9 cellular contexts compared by ENCODE assay signal in the genomic region with DNA sequence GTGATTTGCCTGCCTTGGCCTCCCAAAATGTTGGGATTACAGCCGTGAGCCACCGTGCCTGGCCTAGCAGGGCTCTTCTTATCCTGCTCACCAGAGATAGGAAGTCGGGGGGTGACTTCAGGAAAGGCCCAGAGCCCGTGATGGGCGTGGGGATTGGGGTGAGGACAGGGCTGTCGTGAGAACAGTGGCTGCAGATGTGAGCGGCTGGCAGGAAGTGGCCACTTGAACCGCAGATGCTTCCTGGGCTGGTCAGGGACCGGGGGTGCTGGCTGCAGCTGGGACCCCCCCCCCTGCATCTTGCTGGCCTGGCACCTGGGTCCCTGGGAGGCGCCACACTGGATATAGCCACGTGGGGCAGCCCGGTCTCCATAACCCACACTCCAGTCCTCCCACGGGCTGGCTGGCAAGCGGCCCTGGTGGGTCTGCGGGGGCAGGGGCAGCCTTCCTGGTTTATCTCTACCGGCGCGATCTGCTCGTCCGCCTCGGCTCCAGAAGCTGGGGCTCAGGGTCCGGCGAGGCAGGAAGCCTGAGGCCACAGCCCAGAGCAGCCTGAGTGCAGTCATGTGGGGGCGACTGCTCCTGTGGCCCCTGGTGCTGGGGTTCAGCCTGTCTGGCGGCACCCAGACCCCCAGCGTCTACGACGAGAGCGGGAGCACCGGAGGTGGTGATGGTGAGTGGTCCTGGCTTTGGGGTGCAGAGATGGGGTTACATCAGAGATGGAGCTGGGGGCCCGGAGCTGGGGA. TPM values are rescaled to one million over a fixed set of nuclear protein-coding genes. Genes with fewer than 3 reads are reported as not detected.
DNase-seq lines count a peak whose midpoint lies in the region; ATAC-seq and TF ChIP-seq lines count a peak whose summit lies in the region.
"Had no signal": no experiment of that assay in that cellular context is flagged by ENCODE, and none has a peak within 500 bp of the region (broad histone marks: within the 10 kb centered on the region; RNA-seq: fewer than 3 reads in every experiment).

A gene (plus strand): TSS at position 371 of the 743 bp plus-strand sequence. CDS start 191 bp downstream, at position 562.

- peaks cover 0 to 2% (median 1%) of the 10 kb centered on the region in 3 donors for H3K27me3 Mint-ChIP-seq in immature natural killer cell (ENCODE audit: low read depth in 3 of 3)
- H3K27me3 Mint-ChIP-seq in activated T-helper 2 cell treated with anti-CD3 and anti-CD28 coated beads, Interferon-gamma antibody, Interleukin-2, Interleukin-4, amounts not matched to agents 10 μg/mL and 5 μg/mL and 100 μg/mL, durations not matched to agents 14 hours and 24 hours and 36 hours (ENCODE audit: low read depth), result peaks cover 2% of the 10 kb centered on the region

- peak within 1 kb of the TSS in 4 of 6 donors; percentile 40 to 88 (median 58) for H3K27ac Mint-ChIP-seq in immature natural killer cell
- no peak within 1 kb of the TSS for H3K27ac Mint-ChIP-seq in activated T-helper 2 cell treated with anti-CD3 and anti-CD28 coated beads, Interferon-gamma antibody, Interleukin-2, Interleukin-4, amounts not matched to agents 10 μg/mL and 5 μg/mL and 100 μg/mL, durations not matched to agents 14 hours and 24 hours and 36 hours

- H3K4me1 Mint-ChIP-seq in immature natural killer cell, result peaks cover 36 to 38% of the 10 kb centered on the region in 2 donors
- H3K4me1 Mint-ChIP-seq in activated T-helper 2 cell treated with anti-CD3 and anti-CD28 coated beads, Interferon-gamma antibody, Interleukin-2, Interleukin-4, amounts not matched to agents 10 μg/mL and 5 μg/mL and 100 μg/mL, durations not matched to agents 14 hours and 24 hours and 36 hours (ENCODE audit: low read depth), result peaks cover 13% of the 10 kb centered on the region

- peak; percentile 63 for ATAC-seq in GM19035 (IDR thresholded peaks at IDR 0.05; ENCODE audit: unreplicated experiment)
- ATAC-seq in HG02938 (IDR thresholded peaks at IDR 0.05; ENCODE audit: unreplicated experiment), result no peak

- no peaks in the 10 kb centered on the region for H3K36me3 ChIP-seq in SJSA1

- H3K36me3 Mint-ChIP-seq in immature natural killer cell, result no peaks in the 10 kb centered on the region
- H3K36me3 Mint-ChIP-seq in activated T-helper 2 cell treated with anti-CD3 and anti-CD28 coated beads, Interferon-gamma antibody, Interleukin-2, Interleukin-4, amounts not matched to agents 10 μg/mL and 5 μg/mL and 100 μg/mL, durations not matched to agents 14 hours and 24 hours and 36 hours (ENCODE audit: low read depth), result no peaks in the 10 kb centered on the region

- no peak for TF ChIP-seq CTCF in 22Rv1 (IDR thresholded peaks at IDR 0.05)

- intact Hi-C loops in activated T-helper 2 cell treated with anti-CD3 and anti-CD28 coated beads, Interferon-gamma antibody, Interleukin-2, Interleukin-4, amounts not matched to agents 10 μg/mL and 5 μg/mL and 100 μg/mL, durations not matched to agents 14 hours and 24 hours and 36 hours (cut with micrococcal nuclease), result no loop called here

- H3K9me3 Mint-ChIP-seq in immature natural killer cell, result no peaks in the 10 kb centered on the region
- H3K9me3 Mint-ChIP-seq in activated T-helper 2 cell treated with anti-CD3 and anti-CD28 coated beads, Interferon-gamma antibody, Interleukin-2, Interleukin-4, amounts not matched to agents 10 μg/mL and 5 μg/mL and 100 μg/mL, durations not matched to agents 14 hours and 24 hours and 36 hours, result no peaks in the 10 kb centered on the region

- peak within 1 kb of the TSS; percentile 74 to 84 (median 78) for H3K4me3 Mint-ChIP-seq in immature natural killer cell
- no peak within 1 kb of the TSS for H3K4me3 Mint-ChIP-seq in activated T-helper 2 cell treated with anti-CD3 and anti-CD28 coated beads, Interferon-gamma antibody, Interleukin-2, Interleukin-4, amounts not matched to agents 10 μg/mL and 5 μg/mL and 100 μg/mL, durations not matched to agents 14 hours and 24 hours and 36 hours (ENCODE audit: low read depth)

- H3K27ac ChIP-seq in 22Rv1, result peak within 1 kb of the TSS; percentile 81
- peak within 1 kb of the TSS; percentile 42; the same call in 1 of the 2 replicates for H3K27ac ChIP-seq in SJSA1

- H3K4me1 ChIP-seq in SJSA1 (replicated peaks), result peaks cover 31% of the 10 kb centered on the region

- DNase-seq in SJSA1 (ENCODE audit: low read depth in 1 of 2, low spot score in 2 of 2) (peak; percentile 37 to 61), immature natural killer cell (peak; percentile 50 to 67 (median 64)), NCI-H1105 (lab: John Stamatoyannopoulos, UW) (no peak), NCI-H774 (lab: John Stamatoyannopoulos, UW) (no peak)
- no peak for DNase-seq in activated T-helper 2 cell treated with anti-CD3 and anti-CD28 coated beads, Interferon-gamma antibody, Interleukin-2, Interleukin-4, amounts not matched to agents 10 μg/mL and 5 μg/mL and 100 μg/mL, durations not matched to agents 14 hours and 24 hours and 36 hours (ENCODE audit: low spot score)

- no peaks in the 10 kb centered on the region for H3K27me3 ChIP-seq in SJSA1 (replicated peaks)

- peak within 1 kb of the TSS; percentile 19 for H3K4me3 ChIP-seq in SJSA1

- peaks cover 3% of the 10 kb centered on the region; the same call in 1 of the 2 replicates for H3K9me3 ChIP-seq in SJSA1 (replicated peaks)

RNA-seq across cellular contexts. Expression of the gene that starts here (rescaled TPM):
- 0.37 and 0.50 TPM in 2 replicates for total RNA-seq in SJSA1 (2014; rRNA removed; shearing (Covaris generic))
- polyA plus RNA-seq in immature natural killer cell, result under 1 TPM in 2 of 3 donors, not detected in 1; 0.48 TPM
- total RNA-seq in activated T-helper 2 cell treated with anti-CD3 and anti-CD28 coated beads, Interferon-gamma antibody, Interleukin-2, Interleukin-4, amounts not matched to agents 10 μg/mL and 5 μg/mL and 100 μg/mL, durations not matched to agents 14 hours and 24 hours and 36 hours, result not detected in 2 replicates
- total RNA-seq: activated CD8-positive, alpha-beta memory T cell treated with anti-CD3 and anti-CD28 coated beads for 36 hours had no signal

Comparison
In these comparisons a context has a peak if more than half of its experiments do, and no peak if none do; other contexts are left out.
1. Peak in DNase-seq, H3K4me3 ChIP-seq and H3K27ac ChIP-seq in SJSA1; RNA of the gene not detected or under 1 TPM.
2. Peak in DNase-seq in immature natural killer cell; RNA of the gene not detected or under 1 TPM.